1 cellular context compared by ENCODE assay signal in genomic region chr6:139722540-139722939, GRCh38.
TF ChIP-seq lines count a peak whose summit lies in the region.

No MANE protein-coding gene starts in this region.

TF ChIP-seq in SK-N-SH, 30 proteins besides CTCF, POLR2A, EP300 and RAD21 (continued from another document):
- TF ChIP-seq PBX3 (IDR thresholded peaks at IDR 0.05) = no peak
